Comparison of ENCODE assay signal across 1 cellular context in genomic region chr3:34033840-34034239, GRCh38.
TF ChIP-seq lines count a peak whose summit lies in the region.

No MANE protein-coding gene starts in this region.

TF ChIP-seq in K562, 482 proteins besides CTCF, POLR2A, EP300 and RAD21 (continued from another document):
- TF ChIP-seq, protein P1, sequence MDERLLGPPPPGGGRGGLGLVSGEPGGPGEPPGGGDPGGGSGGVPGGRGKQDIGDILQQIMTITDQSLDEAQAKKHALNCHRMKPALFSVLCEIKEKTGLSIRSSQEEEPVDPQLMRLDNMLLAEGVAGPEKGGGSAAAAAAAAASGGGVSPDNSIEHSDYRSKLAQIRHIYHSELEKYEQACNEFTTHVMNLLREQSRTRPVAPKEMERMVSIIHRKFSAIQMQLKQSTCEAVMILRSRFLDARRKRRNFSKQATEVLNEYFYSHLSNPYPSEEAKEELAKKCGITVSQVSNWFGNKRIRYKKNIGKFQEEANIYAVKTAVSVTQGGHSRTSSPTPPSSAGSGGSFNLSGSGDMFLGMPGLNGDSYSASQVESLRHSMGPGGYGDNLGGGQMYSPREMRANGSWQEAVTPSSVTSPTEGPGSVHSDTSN (CRISPR knock-in tag; IDR thresholded peaks at IDR 0.05; ENCODE audit: low read depth) = no peak
- TF ChIP-seq, protein P1 (tag; conservative IDR thresholded peaks at IDR 0.05; ENCODE audit: low read depth) = peak; percentile 86
- peak; percentile 79 for TF ChIP-seq MEIS2 (IDR thresholded peaks at IDR 0.05; ENCODE audit: partially characterized antibody)
- TF ChIP-seq TRIM28 (IDR thresholded peaks at IDR 0.05) = no peak
- TF ChIP-seq MCM2 (IDR thresholded peaks at IDR 0.05; ENCODE audit: low read depth) = no peak
- TF ChIP-seq TCF3 (CRISPR knock-in tag; IDR thresholded peaks at IDR 0.05) = peak; percentile 68
- peak; percentile 74 for TF ChIP-seq CBFA2T3 (IDR thresholded peaks at IDR 0.05)
- peak; percentile 71 for TF ChIP-seq ARID1B (IDR thresholded peaks at IDR 0.05)
- no peak for TF ChIP-seq NONO (IDR thresholded peaks at IDR 0.05; ENCODE audit: low read depth in 2 of 2, low read length in 1 of 2)
- peak; percentile 61; the same call in 1 of the 2 replicates for TF ChIP-seq PKNOX1 (IDR thresholded peaks at IDR 0.05)
- peak; percentile 63 for TF ChIP-seq CXXC5 (CRISPR knock-in tag; IDR thresholded peaks at IDR 0.05)
TF ChIP-seq in K562: peak in this region for 15.
